In genomic region chr1:10103193-10103592, GRCh38 we compare ENCODE assay signal across 1 cellular context.
TF ChIP-seq lines count a peak whose summit lies in the region.

No MANE protein-coding gene starts in this region.

TF ChIP-seq in HEK293, 187 proteins besides CTCF, POLR2A, EP300 and RAD21 (continued from another document and continues in another):
- TF ChIP-seq ZNF518A (tag by site-specific recombination; conservative IDR thresholded peaks at IDR 0.05; ENCODE audit: low read depth) (peak; percentile 93), REST (tag by site-specific recombination; IDR thresholded peaks at IDR 0.05) (peak; percentile 75), ZBTB21 (tag by site-specific recombination; IDR thresholded peaks at IDR 0.05) (peak; percentile 75), ZNF558 (tag by site-specific recombination; IDR thresholded peaks at IDR 0.05) (peak; percentile 79; the same call in 1 of the 2 replicates), ZNF654 (tag by site-specific recombination; IDR thresholded peaks at IDR 0.05; ENCODE audit: low read depth) (peak; percentile 34; the same call in 1 of the 2 replicates), ZNF404 (tag by site-specific recombination; IDR thresholded peaks at IDR 0.05) (peak; percentile 84; the same call in 1 of the 2 replicates), ZNF529 (tag by site-specific recombination; IDR thresholded peaks at IDR 0.05; ENCODE audit: insufficient replicate concordance) (peak; percentile 52), ZNF555 (tag by site-specific recombination; conservative IDR thresholded peaks at IDR 0.05) (peak; percentile 92), ZNF311 (tag by site-specific recombination; IDR thresholded peaks at IDR 0.05; ENCODE audit: borderline replicate concordance) (no peak), ZBTB11 (tag by site-specific recombination; conservative IDR thresholded peaks at IDR 0.05; ENCODE audit: low read depth) (peak; percentile 87), HOXC10 (CRISPR knock-in tag; IDR thresholded peaks at IDR 0.05) (no peak), ZFP37 (tag by site-specific recombination; IDR thresholded peaks at IDR 0.05) (peak; percentile 77), ZNF146 (tag by site-specific recombination; IDR thresholded peaks at IDR 0.05) (no peak), ZNF510 (tag by site-specific recombination; IDR thresholded peaks at IDR 0.05; ENCODE audit: insufficient replicate concordance) (peak; percentile 89), ZNF350 (tag by site-specific recombination; IDR thresholded peaks at IDR 0.05) (no peak), REPIN1 (tag by site-specific recombination; IDR thresholded peaks at IDR 0.05; ENCODE audit: low read depth) (no peak; the same call in 1 of the 2 replicates), ZFP3 (tag by site-specific recombination; IDR thresholded peaks at IDR 0.05; ENCODE audit: low read depth) (peak; percentile 43; the same call in 1 of the 2 replicates), ZNF148 (tag by site-specific recombination; IDR thresholded peaks at IDR 0.05; ENCODE audit: borderline replicate concordance) (no peak), ZNF426 (tag by site-specific recombination; IDR thresholded peaks at IDR 0.05) (peak; percentile 94), INSM2 (tag by site-specific recombination; IDR thresholded peaks at IDR 0.05) (no peak), MYNN (tag by site-specific recombination; IDR thresholded peaks at IDR 0.05; ENCODE audit: borderline replicate concordance) (no peak), ZNF391 (tag by site-specific recombination; IDR thresholded peaks at IDR 0.05; ENCODE audit: borderline replicate concordance, low read depth) (no peak), ZNF560 (tag by site-specific recombination; IDR thresholded peaks at IDR 0.05; ENCODE audit: borderline replicate concordance) (peak; percentile 96), ZNF302 (tag by site-specific recombination; IDR thresholded peaks at IDR 0.05; ENCODE audit: low read depth) (no peak), ZNF623 (tag by site-specific recombination; IDR thresholded peaks at IDR 0.05) (peak; percentile 83), ZBTB1 (tag by site-specific recombination; IDR thresholded peaks at IDR 0.05) (peak; percentile 62; the same call in 1 of the 2 replicates), ZNF585B (tag by site-specific recombination; IDR thresholded peaks at IDR 0.05) (no peak), RBAK (tag by site-specific recombination; IDR thresholded peaks at IDR 0.05) (peak; percentile 81), GFI1B (tag by site-specific recombination; IDR thresholded peaks at IDR 0.05) (no peak), ZNF266 (tag by site-specific recombination; IDR thresholded peaks at IDR 0.05; ENCODE audit: low read depth) (peak; percentile 68; the same call in 1 of the 2 replicates), ZNF629 (tag by site-specific recombination; IDR thresholded peaks at IDR 0.05) (peak; percentile 71; the same call in 1 of the 2 replicates), ZNF341 (tag by site-specific recombination; IDR thresholded peaks at IDR 0.05; ENCODE audit: low read depth) (0 out of 2 replicates have a peak, but pooled peaks have one; percentile 20), ZNF791 (tag by site-specific recombination; IDR thresholded peaks at IDR 0.05) (0 out of 2 replicates have a peak, but pooled peaks have one; percentile 57), ZNF768 (tag by site-specific recombination; IDR thresholded peaks at IDR 0.05) (no peak), SETDB1 (IDR thresholded peaks at IDR 0.05; ENCODE audit: insufficient read length, low read length) (no peak), ZNF843 (tag by site-specific recombination; IDR thresholded peaks at IDR 0.05) (no peak), ZNF664 (tag by site-specific recombination; IDR thresholded peaks at IDR 0.05) (peak; percentile 65), ZNF292 (tag by site-specific recombination; IDR thresholded peaks at IDR 0.05; ENCODE audit: borderline replicate concordance, low read depth) (peak; percentile 76; the same call in 1 of the 2 replicates), ZNF670 (tag by site-specific recombination; IDR thresholded peaks at IDR 0.05; ENCODE audit: low read depth) (no peak), ZBTB8A (tag by site-specific recombination; IDR thresholded peaks at IDR 0.05) (peak; percentile 77)
- TF ChIP-seq, protein P1, sequence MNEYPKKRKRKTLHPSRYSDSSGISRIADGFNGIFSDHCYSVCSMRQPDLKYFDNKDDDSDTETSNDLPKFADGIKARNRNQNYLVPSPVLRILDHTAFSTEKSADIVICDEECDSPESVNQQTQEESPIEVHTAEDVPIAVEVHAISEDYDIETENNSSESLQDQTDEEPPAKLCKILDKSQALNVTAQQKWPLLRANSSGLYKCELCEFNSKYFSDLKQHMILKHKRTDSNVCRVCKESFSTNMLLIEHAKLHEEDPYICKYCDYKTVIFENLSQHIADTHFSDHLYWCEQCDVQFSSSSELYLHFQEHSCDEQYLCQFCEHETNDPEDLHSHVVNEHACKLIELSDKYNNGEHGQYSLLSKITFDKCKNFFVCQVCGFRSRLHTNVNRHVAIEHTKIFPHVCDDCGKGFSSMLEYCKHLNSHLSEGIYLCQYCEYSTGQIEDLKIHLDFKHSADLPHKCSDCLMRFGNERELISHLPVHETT (tag by site-specific recombination; IDR thresholded peaks at IDR 0.05) = peak; percentile 57; the same call in 1 of the 2 replicates
- TF ChIP-seq, protein P2, sequence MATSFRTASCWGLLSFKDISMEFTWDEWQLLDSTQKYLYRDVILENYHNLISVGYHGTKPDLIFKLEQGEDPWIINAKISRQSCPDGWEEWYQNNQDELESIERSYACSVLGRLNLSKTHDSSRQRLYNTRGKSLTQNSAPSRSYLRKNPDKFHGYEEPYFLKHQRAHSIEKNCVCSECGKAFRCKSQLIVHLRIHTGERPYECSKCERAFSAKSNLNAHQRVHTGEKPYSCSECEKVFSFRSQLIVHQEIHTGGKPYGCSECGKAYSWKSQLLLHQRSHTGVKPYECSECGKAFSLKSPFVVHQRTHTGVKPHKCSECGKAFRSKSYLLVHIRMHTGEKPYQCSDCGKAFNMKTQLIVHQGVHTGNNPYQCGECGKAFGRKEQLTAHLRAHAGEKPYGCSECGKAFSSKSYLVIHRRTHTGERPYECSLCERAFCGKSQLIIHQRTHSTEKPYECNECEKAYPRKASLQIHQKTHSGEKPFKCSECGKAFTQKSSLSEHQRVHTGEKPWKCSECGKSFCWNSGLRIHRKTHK (tag by site-specific recombination; IDR thresholded peaks at IDR 0.05) = no peak
